ENCODE assay signal across 17 cellular contexts in the genomic region with DNA sequence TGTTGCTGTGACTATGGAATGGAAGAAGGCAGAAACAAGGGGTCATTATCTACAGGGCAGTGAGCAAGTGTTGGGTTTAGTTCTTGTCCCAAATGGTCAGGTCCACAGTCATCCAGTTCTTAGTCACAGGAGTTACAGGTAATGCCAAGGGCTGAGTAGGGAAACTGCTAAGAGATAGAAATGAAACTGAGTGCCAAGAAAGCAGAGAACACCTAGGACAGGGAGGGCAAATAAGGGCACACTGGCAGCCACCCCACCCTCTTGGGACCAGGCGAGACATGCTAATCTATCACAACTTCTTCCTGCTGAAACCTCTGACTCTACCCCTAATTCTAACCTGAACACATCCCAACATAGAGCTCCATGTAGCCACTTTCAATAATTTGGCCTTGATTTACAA.
DNase-seq lines count a peak whose midpoint lies in the region; ATAC-seq and TF ChIP-seq lines count a peak whose summit lies in the region.
"Had no signal": no experiment of that assay in that cellular context is flagged by ENCODE, and none has a peak within 500 bp of the region (broad histone marks: within the 10 kb centered on the region; RNA-seq: fewer than 3 reads in every experiment).

No MANE protein-coding gene starts in this region.

- no peak for TF ChIP-seq CTCF in breast epithelium (IDR thresholded peaks at IDR 0.05)
- TF ChIP-seq CTCF in osteoblast (IDR thresholded peaks at IDR 0.05; ENCODE audit: extremely low read depth, low read depth, low read length): no peak
- no peak for TF ChIP-seq CTCF in thyroid gland (IDR thresholded peaks at IDR 0.05)

- 75% methylated on average over 1 of the region's 1 CpG for WGBS in thyroid gland, 2 donors

- no peak overlapping the region for H3K4me3 Mint-ChIP-seq in effector memory CD8-positive, alpha-beta T cell
- H3K4me3 Mint-ChIP-seq: IgD-negative memory B cell had no signal

- H3K27me3 ChIP-seq in breast epithelium: no peaks in the 10 kb centered on the region
- H3K27me3 ChIP-seq in osteoblast (ENCODE audit: insufficient read depth, low read length): peaks cover 6% of the 10 kb centered on the region
- no peaks in the 10 kb centered on the region for H3K27me3 ChIP-seq in thyroid gland
- H3K27me3 ChIP-seq: SJSA1 had no signal

- H4K20me1 ChIP-seq in osteoblast (ENCODE audit: insufficient read depth, low read length): no peaks in the 10 kb centered on the region

- no peaks in the 10 kb centered on the region for H3K36me3 Mint-ChIP-seq in effector memory CD8-positive, alpha-beta T cell (ENCODE audit: insufficient read depth)
- H3K36me3 Mint-ChIP-seq: IgD-negative memory B cell had no signal

- no peak overlapping the region for H3K27ac Mint-ChIP-seq in effector memory CD8-positive, alpha-beta T cell
- H3K27ac Mint-ChIP-seq: IgD-negative memory B cell had no signal

- ATAC-seq in Right ventricle myocardium inferior (peak; percentile 17), left lobe of liver (no peak), HG02840 (IDR thresholded peaks at IDR 0.05; ENCODE audit: low FRiP score, unreplicated experiment) (no peak)
- ATAC-seq in effector memory CD8-positive, alpha-beta T cell (replicated peaks): no peak

- no peak overlapping the region for H3K4me3 ChIP-seq in breast epithelium
- no peak overlapping the region for H3K4me3 ChIP-seq in osteoblast (ENCODE audit: insufficient read depth, low read length)
- H3K4me3 ChIP-seq in thyroid gland (replicated peaks in 1 of 3): no peak overlapping the region
- H3K4me3 ChIP-seq: SJSA1 had no signal

- intact Hi-C loops in Right ventricle myocardium inferior (cut with DNase I) (no loop called here), cardiac septum (cut with DNase I) (loop anchor here (10.0 kb wide), 1 partner anchor 58 kb away; no protein-coding TSS in a partner anchor), breast epithelium (cut with DNase I; ENCODE audit: low total_unique reads) (no loop called here), thyroid gland (cut with DNase I) (no loop called here)

- H3K4me1 Mint-ChIP-seq in effector memory CD8-positive, alpha-beta T cell (ENCODE audit: low read depth in 2 of 2): no peaks in the 10 kb centered on the region

- TF ChIP-seq POLR2A in breast epithelium (IDR thresholded peaks at IDR 0.05) (no peak), thyroid gland (IDR thresholded peaks at IDR 0.05) (no peak)

- no peaks in the 10 kb centered on the region for H3K9me3 Mint-ChIP-seq in effector memory CD8-positive, alpha-beta T cell

- no peaks in the 10 kb centered on the region for H3K79me2 ChIP-seq in osteoblast (ENCODE audit: insufficient read depth, low read length)

- no peak overlapping the region for H2AFZ ChIP-seq in osteoblast (ENCODE audit: low read length)

- H3K27ac ChIP-seq in breast epithelium (peak overlapping the region; percentile 91 to 94), osteoblast (ENCODE audit: low read depth, low read length) (no peak overlapping the region), thyroid gland (peak overlapping the region in 2 of 3 donors; percentile 23 to 26)
- H3K27ac ChIP-seq: 22Rv1, SJSA1 had no signal

- H3K4me2 ChIP-seq in osteoblast (ENCODE audit: insufficient read depth, low read length): no peak overlapping the region

- H3K9me3 ChIP-seq in breast epithelium (no peaks in the 10 kb centered on the region), osteoblast (ENCODE audit: low read depth, low read length) (no peaks in the 10 kb centered on the region), thyroid gland (no peaks in the 10 kb centered on the region)
- H3K9me3 ChIP-seq: SJSA1 had no signal

- H3K4me1 ChIP-seq in breast epithelium (peaks cover 12 to 16% of the 10 kb centered on the region in 2 donors), osteoblast (ENCODE audit: insufficient read depth, low read length) (peaks cover 4% of the 10 kb centered on the region), thyroid gland (peaks cover 30 to 39% of the 10 kb centered on the region in 2 donors)
- H3K4me1 ChIP-seq: SJSA1 had no signal

- H3K36me3 ChIP-seq in breast epithelium (no peaks in the 10 kb centered on the region), osteoblast (ENCODE audit: insufficient read depth, low read length) (no peaks in the 10 kb centered on the region), thyroid gland (no peaks in the 10 kb centered on the region)
- H3K36me3 ChIP-seq: SJSA1 had no signal

- DNase-seq in Right ventricle myocardium inferior (ENCODE audit: missing footprints) (no peak), cardiac septum (ENCODE audit: low spot score) (no peak), breast epithelium (ENCODE audit: low spot score in 2 of 2) (no peak), osteoblast (ENCODE audit: insufficient read length, low spot score, missing footprints) (peak; percentile 18), thyroid gland (peak; percentile 19 to 65), left lobe of liver (ENCODE audit: low spot score) (no peak)
- no peak for DNase-seq in effector memory CD8-positive, alpha-beta T cell
- DNase-seq: DMS53, GOT3, MV-4-11, NCI-H1417 treated with DMSO at 0.1 percent for 48 hours, NCI-H2029 treated with DMSO at 0.1 percent for 48 hours, NCI-H524 had no signal

- peaks cover 20 to 37% of the 10 kb centered on the region in 2 donors for H3K27me3 Mint-ChIP-seq in effector memory CD8-positive, alpha-beta T cell
- H3K27me3 Mint-ChIP-seq: IgD-negative memory B cell had no signal

Comparison
In these comparisons a context has a peak if more than half of its experiments do, and no peak if none do; other contexts are left out.
1. DNase-seq: peak in osteoblast (single experiment) and thyroid gland (2 of 2); none in Right ventricle myocardium inferior (single experiment), cardiac septum (single experiment), breast epithelium (0 of 2), effector memory CD8-positive, alpha-beta T cell (0 of 3) and left lobe of liver (single experiment).